In the genomic region with DNA sequence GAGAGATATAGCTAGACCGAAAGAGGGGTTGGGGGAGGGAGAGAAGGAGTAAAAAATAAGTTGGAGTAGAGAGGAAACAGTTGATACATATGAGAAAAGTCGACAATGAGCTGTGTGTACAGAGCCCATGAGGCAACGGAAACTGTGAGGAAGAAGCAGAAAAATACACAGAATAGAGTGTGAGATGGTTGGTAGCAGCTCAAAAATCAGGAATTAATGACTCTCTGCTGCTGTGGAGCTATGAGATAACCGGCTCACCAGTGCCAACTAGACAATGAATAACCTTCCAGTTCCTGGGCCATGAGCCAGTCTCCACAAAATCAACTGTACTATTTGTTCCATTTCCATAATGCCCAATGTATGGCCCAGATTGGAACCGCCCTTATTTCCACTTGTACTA, we compare ENCODE assay signal across 17 cellular contexts.
"Had no signal": no experiment of that assay in that cellular context is flagged by ENCODE, and none has a peak within 500 bp of the region (broad histone marks: within the 10 kb centered on the region; RNA-seq: fewer than 3 reads in every experiment).

No MANE protein-coding gene starts in this region.

- H3K27me3 Mint-ChIP-seq: activated CD4-positive, alpha-beta memory T cell treated with anti-CD3 and anti-CD28 coated beads, Interleukin-2, amount 10 ng/mL, durations not matched to agents 7 days and 5 days; stimulated activated memory B cell treated with anti-CD40 and anti-IgM and Interleukin-4, amounts not matched to agents 10 μg/mL and 1 μg/mL and 100 μg/mL, for 72 hours; type B pancreatic cell had no signal

- H3K27ac ChIP-seq: colonic mucosa, epithelial cell of prostate, neutrophil, spleen had no signal

- H3K36me3 ChIP-seq: colonic mucosa, neutrophil, spleen had no signal

- H3K4me3 ChIP-seq: colonic mucosa, spleen had no signal

- ATAC-seq: left cardiac atrium; sciatic nerve; stimulated activated memory B cell treated with anti-CD40 and anti-IgM and Interleukin-4, amounts not matched to agents 10 μg/mL and 1 μg/mL and 100 μg/mL, for 72 hours had no signal

- H3K4me3 Mint-ChIP-seq: activated CD4-positive, alpha-beta memory T cell treated with anti-CD3 and anti-CD28 coated beads, Interleukin-2, amount 10 ng/mL, durations not matched to agents 7 days and 5 days; activated naive CD8-positive, alpha-beta T cell treated with anti-CD3 and anti-CD28 coated beads, Interleukin-2, amount 10 ng/mL, durations not matched to agents 7 days and 5 days; stimulated activated memory B cell treated with anti-CD40 and anti-IgM and Interleukin-4, amounts not matched to agents 10 μg/mL and 1 μg/mL and 100 μg/mL, for 72 hours; T-helper 2 cell treated with Interferon-gamma antibody and Interleukin-4, amounts not matched to agents 5 μg/mL and 100 μg/mL, for 36 hours; type B pancreatic cell had no signal

- H3K9me3 ChIP-seq: colonic mucosa, neutrophil, spleen had no signal

- H3K36me3 Mint-ChIP-seq: activated naive CD8-positive, alpha-beta T cell treated with anti-CD3 and anti-CD28 coated beads, Interleukin-2, amount 10 ng/mL, durations not matched to agents 7 days and 5 days; stimulated activated memory B cell treated with anti-CD40 and anti-IgM and Interleukin-4, amounts not matched to agents 10 μg/mL and 1 μg/mL and 100 μg/mL, for 72 hours; type B pancreatic cell had no signal

- H3K4me1 ChIP-seq: colonic mucosa, spleen had no signal

- H3K4me1 Mint-ChIP-seq: activated CD4-positive, alpha-beta memory T cell treated with anti-CD3 and anti-CD28 coated beads, Interleukin-2, amount 10 ng/mL, durations not matched to agents 7 days and 5 days; activated naive CD8-positive, alpha-beta T cell treated with anti-CD3 and anti-CD28 coated beads, Interleukin-2, amount 10 ng/mL, durations not matched to agents 7 days and 5 days; stimulated activated memory B cell treated with anti-CD40 and anti-IgM and Interleukin-4, amounts not matched to agents 10 μg/mL and 1 μg/mL and 100 μg/mL, for 72 hours had no signal

- H3K27ac Mint-ChIP-seq: activated CD4-positive, alpha-beta memory T cell treated with anti-CD3 and anti-CD28 coated beads, Interleukin-2, amount 10 ng/mL, durations not matched to agents 7 days and 5 days; activated naive CD8-positive, alpha-beta T cell treated with anti-CD3 and anti-CD28 coated beads, Interleukin-2, amount 10 ng/mL, durations not matched to agents 7 days and 5 days; stimulated activated memory B cell treated with anti-CD40 and anti-IgM and Interleukin-4, amounts not matched to agents 10 μg/mL and 1 μg/mL and 100 μg/mL, for 72 hours; T-helper 2 cell treated with Interferon-gamma antibody and Interleukin-4, amounts not matched to agents 5 μg/mL and 100 μg/mL, for 36 hours; type B pancreatic cell had no signal

- H3K27me3 ChIP-seq: colonic mucosa, neutrophil, spleen had no signal

- DNase-seq: activated CD4-positive, alpha-beta memory T cell treated with anti-CD3 and anti-CD28 coated beads, Interleukin-2, amount 10 ng/mL, durations not matched to agents 7 days and 5 days; activated CD4-positive, CD25-positive, alpha-beta regulatory T cell treated with anti-CD3 and anti-CD28 coated beads, Interleukin-2, amount 50 U/mL, for 72 hours; activated gamma-delta T cell; activated naive CD8-positive, alpha-beta T cell treated with anti-CD3 and anti-CD28 coated beads, Interleukin-2, amount 10 ng/mL, durations not matched to agents 7 days and 5 days; activated T-cell treated with anti-CD3 and anti-CD28 coated beads, Interleukin-2, amount 50 U/mL, for 48 hours; aorta; colonic mucosa; effector CD8-positive, alpha-beta T cell; left cardiac atrium; spleen; stimulated activated CD4-positive, alpha-beta T cell treated with anti-CD3 and anti-CD28 coated beads, Interleukin-1b, Interleukin-23, amount 100 ng/mL, for 48 hours had no signal

- H3K9me3 Mint-ChIP-seq: activated CD4-positive, alpha-beta memory T cell treated with anti-CD3 and anti-CD28 coated beads, Interleukin-2, amount 10 ng/mL, durations not matched to agents 7 days and 5 days; activated naive CD8-positive, alpha-beta T cell treated with anti-CD3 and anti-CD28 coated beads, Interleukin-2, amount 10 ng/mL, durations not matched to agents 7 days and 5 days; stimulated activated memory B cell treated with anti-CD40 and anti-IgM and Interleukin-4, amounts not matched to agents 10 μg/mL and 1 μg/mL and 100 μg/mL, for 72 hours; T-helper 2 cell treated with Interferon-gamma antibody and Interleukin-4, amounts not matched to agents 5 μg/mL and 100 μg/mL, for 36 hours; type B pancreatic cell had no signal
